Comparison of ENCODE assay signal across 31 cellular contexts in genomic region chr10:123102673-123103072, GRCh38. TPM values are rescaled to one million over a fixed set of nuclear protein-coding genes. Genes with fewer than 3 reads are reported as not detected.
A peak's percentile ranks its signal among the peaks of the same experiment; 100 is the strongest.
DNase-seq lines count a peak whose midpoint lies in the region; FAIRE-seq and TF ChIP-seq lines count a peak whose summit lies in the region.
"Had no signal": no experiment of that assay in that cellular context is flagged by ENCODE, and none has a peak within 500 bp of the region (broad histone marks: within the 10 kb centered on the region; RNA-seq: fewer than 3 reads in every experiment).

No MANE protein-coding gene starts in this region.

- no peak overlapping the region for H2BK20ac ChIP-seq in H1 (ENCODE audit: low read length)

- H4K20me1 ChIP-seq in H1 (replicated peaks in 1 of 2; ENCODE audit: control insufficient read depth in 1 of 2, insufficient read depth in 2 of 2, low read length in 2 of 2) = no peaks in the 10 kb centered on the region
- H4K20me1 ChIP-seq: BLaER1 had no signal

- no peak overlapping the region for H2AFZ ChIP-seq in H1 (ENCODE audit: low read length)

- DNase-seq in DMS153 (lab: John Stamatoyannopoulos, UW) (peak; percentile 19), DMS153 treated with DMSO at 0.1 percent for 48 hours (lab: John Stamatoyannopoulos, UW; ENCODE audit: unreplicated experiment) (no peak), NCI-H748 (lab: John Stamatoyannopoulos, UW; ENCODE audit: unreplicated experiment) (peak; percentile 35), NCI-H748 treated with DMSO at 0.1 percent for 48 hours (lab: John Stamatoyannopoulos, UW) (no peak), H1 (ENCODE audit: low read depth in 1 of 2, low spot score in 2 of 2) (no peak), DMS114 treated with DMSO at 0.1 percent for 48 hours (lab: John Stamatoyannopoulos, UW; ENCODE audit: unreplicated experiment) (no peak), H7 (no peak), GM13976 (ENCODE audit: low spot score) (no peak)
- DNase-seq: ACHN; CD4-positive, alpha-beta T cell; DMS 273 treated with DMSO at 0.1 percent for 48 hours; KBM-7; MM.1S; NCI-H1048; NCI-H1694 treated with DMSO at 0.1 percent for 48 hours; NCI-H2081 treated with DMSO at 0.1 percent for 48 hours; NCI-H2227 treated with DMSO at 0.1 percent for 48 hours; NK-92 treated with Interleukin-12 subunit alpha and Interleukin-12 subunit beta, amount 100 ng/mL, for 24 hours; SIG-M5; SK-N-SH; T-helper 2 cell had no signal

- no peak for TF ChIP-seq EP300 in H1 (IDR thresholded peaks at IDR 0.05; ENCODE audit: borderline replicate concordance in 1 of 2, low read depth in 2 of 2, low read length in 2 of 2)

- H3K4me1 ChIP-seq in H1 (replicated peaks in 1 of 4; ENCODE audit: control insufficient read depth in 3 of 4, insufficient read depth in 4 of 4, low read length in 3 of 4) = peaks cover 0 to 4% (median 2%) of the 10 kb centered on the region in 4 experiments; a peak in 3 of 7 replicates
- H3K4me1 ChIP-seq: Caco-2 had no signal

- no peak overlapping the region for H3K23ac ChIP-seq in H1 (ENCODE audit: insufficient read length)

- in situ Hi-C loops in GM13976 (cut with MboI; ENCODE audit: low sequenced_read_pairs, unreplicated experiment) = no loop called here

- no peak overlapping the region for H2BK120ac ChIP-seq in H1 (replicated peaks; ENCODE audit: low read depth, low read length)

- WGBS in H1 (ENCODE audit: extremely low coverage in 1 of 2, insufficient coverage in 1 of 2, insufficient read length in 1 of 2, insufficient replicate concordance in 2 of 2, low coverage in 1 of 2, low lambda C conversion rate in 2 of 2, missing lambda C conversion rate in 1 of 2), 2 experiments = 54% methylated on average over 2 of the region's 2 CpGs; no CpG with 5 or more reads in 1 of the 2 experiments

- TF ChIP-seq CTCF in H1 (IDR thresholded peaks at IDR 0.05; ENCODE audit: control extremely low read depth in 1 of 3, insufficient read depth in 1 of 3, low read depth in 1 of 3, low read length in 3 of 3) = no peak
- no peak for TF ChIP-seq CTCF in GM13976 (IDR thresholded peaks at IDR 0.05; ENCODE audit: borderline replicate concordance, control extremely low read depth, extremely low read depth, insufficient read depth, missing control alignments)

- no peak overlapping the region for H3K4ac ChIP-seq in H1 (replicated peaks; ENCODE audit: insufficient read length, low read depth, low read length)

- no peaks in the 10 kb centered on the region for H3K36me3 ChIP-seq in H1 (ENCODE audit: control insufficient read depth in 2 of 4, insufficient read depth in 4 of 4, low read length in 3 of 4)
- H3K36me3 ChIP-seq in H7 (replicated peaks; ENCODE audit: control insufficient read depth, insufficient read depth, low read length) = no peaks in the 10 kb centered on the region
- H3K36me3 ChIP-seq: BLaER1 had no signal

- peak overlapping the region; percentile 8 for H4K91ac ChIP-seq in H1 (replicated peaks; ENCODE audit: insufficient read length, low read length)

- H3K56ac ChIP-seq in H1 (replicated peaks; ENCODE audit: insufficient read length, low read depth, low read length) = no peak overlapping the region

- POLR2A ChIA-PET in H1 (lab: Charles Lee; ENCODE audit: partially characterized antibody) = no interaction called here

- no peak overlapping the region for H4K8ac ChIP-seq in H1 (ENCODE audit: extremely low read depth, insufficient read depth, low read length)

- no peaks in the 10 kb centered on the region for H3K9me3 ChIP-seq in H1 (ENCODE audit: insufficient read depth in 2 of 2, low read depth in 1 of 2, low read length in 1 of 2)
- H3K9me3 ChIP-seq: BLaER1, Caco-2, SK-N-SH had no signal

- no peaks in the 10 kb centered on the region for H3K79me2 ChIP-seq in H1 (ENCODE audit: control insufficient read depth in 1 of 2, insufficient read depth in 2 of 2, low read length in 2 of 2)

- H2AK5ac ChIP-seq in H1 (ENCODE audit: low read depth, low read length) = peak overlapping the region; percentile 85; the same call in 1 of the 2 replicates

- H3K27ac ChIP-seq in H1 (ENCODE audit: low read depth, low read length) = no peak overlapping the region
- H3K27ac ChIP-seq: 22Rv1, BLaER1, HL-60 had no signal

- H3K18ac ChIP-seq in H1 (ENCODE audit: extremely low read depth, low read length) = no peak overlapping the region; the same call in 1 of the 2 replicates

- no peak for TF ChIP-seq RAD21 in H1 (IDR thresholded peaks at IDR 0.05 in 1 of 2, conservative IDR thresholded peaks at IDR 0.05 in 1 of 2; ENCODE audit: low read depth in 2 of 2, low read length in 2 of 2)

- TF ChIP-seq POLR2A in H1 (IDR thresholded peaks at IDR 0.05; ENCODE audit: control extremely low read depth in 1 of 2, low read depth in 2 of 2, low read length in 2 of 2) = no peak

- peak overlapping the region; percentile 29; the same call in 1 of the 2 replicates for H2BK5ac ChIP-seq in H1 (ENCODE audit: low read depth, low read length)

- H3K4me3 ChIP-seq in H1 (ENCODE audit: extremely low read depth in 1 of 4, insufficient read depth in 2 of 4, low read depth in 3 of 4, low read length in 4 of 4) (no peak overlapping the region), H7 (ENCODE audit: insufficient read depth, low read depth, low read length) (no peak overlapping the region)
- H3K4me3 ChIP-seq: BLaER1 had no signal

- no peak overlapping the region for H3K4me2 ChIP-seq in H1 (ENCODE audit: insufficient read depth in 1 of 2, low read depth in 2 of 2, low read length in 2 of 2)
- H3K4me2 ChIP-seq: BLaER1, SK-N-SH had no signal

- CTCF ChIA-PET in H1 (lab: Charles Lee; ENCODE audit: partially characterized antibody) = interaction anchor here (0.9 to 1.6 kb wide), 6 partner anchors 12 to 399 kb away, joined by 3 to 7 read pairs (median 3); no protein-coding TSS in a partner anchor

- H2BK15ac ChIP-seq in H1 (ENCODE audit: low read length) = peak overlapping the region; percentile 61; the same call in 1 of the 2 replicates

- FAIRE-seq in H1 (lab: Jason Lieb, UNC) = no peak
- FAIRE-seq: G401.6, GM12892, GM18507, HepG2 had no signal

- no peak overlapping the region for H3K14ac ChIP-seq in H1 (ENCODE audit: insufficient read length)

- no peak overlapping the region for H3K9ac ChIP-seq in H1 (replicated peaks in 1 of 4; ENCODE audit: extremely low read depth in 1 of 4, low read depth in 3 of 4, low read length in 3 of 4)
- H3K9ac ChIP-seq: BLaER1, SK-N-SH had no signal

- H3K79me1 ChIP-seq in H1 (ENCODE audit: low read depth, low read length) = no peaks in the 10 kb centered on the region

- H3K27me3 ChIP-seq in H1 (replicated peaks in 1 of 4; ENCODE audit: control insufficient read depth in 3 of 4, extremely low read depth in 1 of 4, insufficient read depth in 3 of 4, low read length in 3 of 4) (no peaks in the 10 kb centered on the region), H7 (ENCODE audit: control insufficient read depth, insufficient read depth, low read length) (no peaks in the 10 kb centered on the region)
- H3K27me3 ChIP-seq: BLaER1 had no signal

- H4K5ac ChIP-seq in H1 (ENCODE audit: insufficient read length, low read depth, low read length) = no peak overlapping the region

- H3K23me2 ChIP-seq in H1 (ENCODE audit: low read depth, low read length) = no peaks in the 10 kb centered on the region

- peak overlapping the region; percentile 21; the same call in 1 of the 2 replicates for H2BK12ac ChIP-seq in H1 (ENCODE audit: low read depth, low read length)

TF ChIP-seq in H1, 55 proteins besides CTCF, POLR2A, EP300 and RAD21:
- no peak for TF ChIP-seq RFX5 (IDR thresholded peaks at IDR 0.05; ENCODE audit: borderline replicate concordance, low read depth, low read length)

RNA-seq across cellular contexts. Expression of gene HMX3, which starts 33.1 kb away (rescaled TPM):
- total RNA-seq in H1 (2021; fragmentation: NEBNext Ultra II Directional; extraction: Animal tissue kit (Norgen Biotek cat#: 25700)) = 0.27 TPM in 1 of 2 replicates, not detected in the other
- 0.05 and 0.25 TPM in 2 replicates for polyA plus RNA-seq in H1 (2011; rRNA removed)
- 0.17 TPM for polyA plus RNA-seq in H1 (2011; cell fraction: cytosol; rRNA removed)
- polyA plus RNA-seq in H1 (2011; cell fraction: nucleus; rRNA removed) = 0.16 TPM
- polyA plus RNA-seq in H1 (2012, experiment 1 of 2) = 0.16 TPM in 1 of 4 replicates, not detected in the others
- polyA plus RNA-seq in H1 (2012, experiment 2 of 2) = not detected
- polyA plus RNA-seq in H1 (2013, experiment 1 of 2) = 0.14 TPM
- polyA plus RNA-seq in H1 (2013, experiment 2 of 2) = 0.11 TPM
- polyA minus RNA-seq in H1 (2011; rRNA and poly(A)+ RNA removed) = not detected in 2 replicates
- polyA minus RNA-seq in H1 (2011; cell fraction: cytosol; rRNA and poly(A)+ RNA removed) = not detected
- not detected for polyA minus RNA-seq in H1 (2011; cell fraction: nucleus; rRNA and poly(A)+ RNA removed)
- not detected in 2 replicates for total RNA-seq in H7 (2014; rRNA removed; shearing (Covaris generic))
- total RNA-seq: Caco-2, HepG2, HT-29 had no signal
- polyA plus RNA-seq: HepG2, SK-N-SH had no signal

RNA-seq across cellular contexts. Expression of gene HMX2, which starts 45.3 kb away (rescaled TPM):
- 1.3 and 2.0 TPM in 2 replicates for total RNA-seq in H1 (2021; fragmentation: NEBNext Ultra II Directional; extraction: Animal tissue kit (Norgen Biotek cat#: 25700))
- polyA plus RNA-seq in H1 (2011; rRNA removed) = 2.2 and 2.7 TPM in 2 replicates
- polyA plus RNA-seq in H1 (2011; cell fraction: cytosol; rRNA removed) = 1.1 TPM
- 0.97 TPM for polyA plus RNA-seq in H1 (2011; cell fraction: nucleus; rRNA removed)
- 0.64 to 1.5 TPM (median 1.2 TPM) in 4 replicates for polyA plus RNA-seq in H1 (2012, experiment 1 of 2)
- 1.3 TPM for polyA plus RNA-seq in H1 (2012, experiment 2 of 2)
- polyA plus RNA-seq in H1 (2013, experiment 1 of 2) = 5.4 TPM
- polyA plus RNA-seq in H1 (2013, experiment 2 of 2) = 5.4 TPM
- polyA minus RNA-seq in H1 (2011; rRNA and poly(A)+ RNA removed) = 0.17 and 0.35 TPM in 2 replicates
- polyA minus RNA-seq in H1 (2011; cell fraction: cytosol; rRNA and poly(A)+ RNA removed) = 1.8 TPM
- polyA minus RNA-seq in H1 (2011; cell fraction: nucleus; rRNA and poly(A)+ RNA removed) = 0.90 TPM
- 0.07 TPM in 1 of 2 replicates, not detected in the other for total RNA-seq in H7 (2014; rRNA removed; shearing (Covaris generic))
- total RNA-seq: CD4-positive, alpha-beta T cell; H4; HepG2; HT-29 had no signal
- polyA plus RNA-seq: HepG2, SK-N-SH had no signal

RNA-seq across cellular contexts. Expression of gene BUB3, which starts 51.5 kb away (rescaled TPM):
- 184 and 207 TPM in 2 replicates for total RNA-seq in H1 (2021; fragmentation: NEBNext Ultra II Directional; extraction: Animal tissue kit (Norgen Biotek cat#: 25700))
- 183 and 187 TPM in 2 replicates for polyA plus RNA-seq in H1 (2011; rRNA removed)
- 273 TPM for polyA plus RNA-seq in H1 (2011; cell fraction: cytosol; rRNA removed)
- 335 TPM for polyA plus RNA-seq in H1 (2011; cell fraction: nucleus; rRNA removed)
- polyA plus RNA-seq in H1 (2012, experiment 1 of 2) = 205 to 238 TPM (median 210 TPM) in 4 replicates
- 23.6 TPM for polyA plus RNA-seq in H1 (2012, experiment 2 of 2)
- polyA plus RNA-seq in H1 (2013, experiment 1 of 2) = 139 TPM
- polyA plus RNA-seq in H1 (2013, experiment 2 of 2) = 140 TPM
- polyA minus RNA-seq in H1 (2011; rRNA and poly(A)+ RNA removed) = 387 and 444 TPM in 2 replicates
- polyA minus RNA-seq in H1 (2011; cell fraction: cytosol; rRNA and poly(A)+ RNA removed) = 179 TPM
- 286 TPM for polyA minus RNA-seq in H1 (2011; cell fraction: nucleus; rRNA and poly(A)+ RNA removed)
- total RNA-seq in H7 (2014; rRNA removed; shearing (Covaris generic)) = 338 and 359 TPM in 2 replicates

Comparison
In these comparisons a context has a peak if more than half of its experiments do, and no peak if none do; other contexts are left out.
1. DNase-seq: peak in DMS153 (single experiment) and NCI-H748 (single experiment); none in DMS153 treated with DMSO at 0.1 percent for 48 hours (single experiment), NCI-H748 treated with DMSO at 0.1 percent for 48 hours (single experiment), H1 (0 of 2), DMS114 treated with DMSO at 0.1 percent for 48 hours (single experiment), H7 (single experiment) and GM13976 (single experiment).